In the genomic region with DNA sequence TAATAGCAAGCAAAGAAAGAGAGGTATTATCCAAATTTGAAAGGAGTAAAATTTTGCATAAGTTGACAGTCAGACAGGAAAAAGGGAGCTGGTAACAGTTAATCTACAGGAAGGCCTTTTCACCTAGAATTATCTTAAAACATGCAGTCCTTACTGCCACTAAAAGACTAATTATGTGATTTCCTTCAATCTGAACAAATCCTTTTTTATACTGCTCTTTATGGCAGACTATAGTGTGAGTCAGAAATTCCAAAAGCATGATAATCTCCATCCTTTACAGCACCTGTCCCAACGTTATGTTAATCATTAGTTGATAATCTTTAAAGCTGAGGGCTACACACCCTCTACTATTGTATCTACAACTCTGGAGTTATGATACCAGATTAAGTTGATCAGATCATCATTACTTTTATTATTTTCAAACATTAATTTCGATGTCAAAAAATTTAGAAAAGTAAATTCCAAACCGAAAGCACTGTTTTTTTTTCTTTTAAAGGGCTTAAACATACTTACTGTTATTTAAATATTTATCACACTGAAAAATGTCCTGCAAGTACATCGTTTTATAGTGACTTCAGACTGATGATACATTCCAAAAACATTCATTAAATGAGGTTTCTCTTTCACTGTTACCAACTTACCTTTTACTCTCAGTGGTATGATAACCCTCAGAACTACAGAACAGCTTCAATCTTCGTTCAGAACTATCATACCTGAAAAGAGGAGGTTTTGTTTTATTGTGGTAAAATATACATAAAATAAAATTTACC, we compare ENCODE assay signal across 16 cellular contexts. TPM values are rescaled to one million over a fixed set of nuclear protein-coding genes. Genes with fewer than 3 reads are reported as not detected.
DNase-seq lines count a peak whose midpoint lies in the region; ATAC-seq and TF ChIP-seq lines count a peak whose summit lies in the region.
"Had no signal": no experiment of that assay in that cellular context is flagged by ENCODE, and none has a peak within 500 bp of the region (broad histone marks: within the 10 kb centered on the region; RNA-seq: fewer than 3 reads in every experiment).

No MANE protein-coding gene starts in this region.

- H3K27ac Mint-ChIP-seq in stimulated activated naive CD8-positive, alpha-beta T cell treated with anti-CD3 and anti-CD28 coated beads, Interleukin-15, amount 100 ng/mL, for 72 hours = no peak overlapping the region
- H3K27ac Mint-ChIP-seq: naive thymus-derived CD4-positive, alpha-beta T cell; stimulated activated memory B cell treated with anti-CD40 and anti-IgM and Interleukin-4, amounts not matched to agents 10 μg/mL and 1 μg/mL and 100 μg/mL, for 72 hours had no signal

- H3K27me3 ChIP-seq in PC-9 (ENCODE audit: insufficient read depth, low read depth) = no peaks in the 10 kb centered on the region
- H3K27me3 ChIP-seq: tibial artery had no signal

- no peaks in the 10 kb centered on the region for H3K36me3 ChIP-seq in PC-9 (ENCODE audit: low read depth)
- H3K36me3 ChIP-seq: tibial artery had no signal

- TF ChIP-seq CTCF in PC-9 (conservative IDR thresholded peaks at IDR 0.05) = no peak
- TF ChIP-seq CTCF in GM10248 (IDR thresholded peaks at IDR 0.05; ENCODE audit: control extremely low read depth, extremely low read depth, low read depth, missing control alignments) = no peak

- H3K9me3 Mint-ChIP-seq in stimulated activated naive CD8-positive, alpha-beta T cell treated with anti-CD3 and anti-CD28 coated beads, Interleukin-15, amount 100 ng/mL, for 72 hours = no peaks in the 10 kb centered on the region

- no peak overlapping the region for H2AFZ ChIP-seq in PC-9

- no TSS peak for BruUV-seq in PC-9 (replicated peaks; lab: Mats Ljungman, UMichigan)

- intact Hi-C loops in PC-9 (cut with micrococcal nuclease; ENCODE audit: unreplicated experiment) = loop anchor here (2.0 kb wide), 1 partner anchor 39 kb away; the partner anchor contains the start of gene EPB41L2

- peaks cover 3% of the 10 kb centered on the region; the same call in 1 of the 2 replicates for H3F3A ChIP-seq in PC-9 (ENCODE audit: insufficient read depth, low read depth)

- no peak for ATAC-seq in HG02623 (IDR thresholded peaks at IDR 0.05; ENCODE audit: unreplicated experiment)
- ATAC-seq in stimulated activated naive CD8-positive, alpha-beta T cell treated with anti-CD3 and anti-CD28 coated beads, Interleukin-15, amount 100 ng/mL, for 72 hours = no peak
- ATAC-seq: naive thymus-derived CD4-positive, alpha-beta T cell; stimulated activated memory B cell treated with anti-CD40 and anti-IgM and Interleukin-4, amounts not matched to agents 10 μg/mL and 1 μg/mL and 100 μg/mL, for 72 hours had no signal

- no peaks in the 10 kb centered on the region for H3K27me3 Mint-ChIP-seq in stimulated activated naive CD8-positive, alpha-beta T cell treated with anti-CD3 and anti-CD28 coated beads, Interleukin-15, amount 100 ng/mL, for 72 hours
- H3K27me3 Mint-ChIP-seq: stimulated activated memory B cell treated with anti-CD40 and anti-IgM and Interleukin-4, amounts not matched to agents 10 μg/mL and 1 μg/mL and 100 μg/mL, for 72 hours had no signal

- peak; percentile 58 for DNase-seq in EL
- peak in 1 of 2 experiments; percentile 43 for DNase-seq in PC-9
- peak; percentile 34 for DNase-seq in dermis blood vessel endothelial cell
- peak; percentile 26 for DNase-seq in pulmonary artery endothelial cell (ENCODE audit: low read depth, low spot score)
- no peak for DNase-seq in MV-4-11 (lab: John Stamatoyannopoulos, UW)
- DNase-seq in GM10248 (ENCODE audit: extremely low spot score) = no peak
- no peak for DNase-seq in stimulated activated naive CD8-positive, alpha-beta T cell treated with anti-CD3 and anti-CD28 coated beads, Interleukin-15, amount 100 ng/mL, for 72 hours
- DNase-seq: activated gamma-delta T cell; amniotic stem cell; DMS153; MM.1S; naive thymus-derived CD4-positive, alpha-beta T cell; NCI-H2029; tibial artery had no signal

- H3K79me2 ChIP-seq in PC-9 (ENCODE audit: low read depth) = no peaks in the 10 kb centered on the region

- peaks cover 18% of the 10 kb centered on the region for H3K4me1 ChIP-seq in PC-9 (replicated peaks; ENCODE audit: insufficient read depth)
- H3K4me1 ChIP-seq: tibial artery had no signal

- H3K4me2 ChIP-seq in PC-9 = peak overlapping the region; percentile 57

- CTCF ChIA-PET in PC-9 (lab: Charles Lee) = interaction anchor here (0.7 kb wide), 3 partner anchors 43 to 526 kb away, joined by 6 to 8 read pairs (median 8); no protein-coding TSS in a partner anchor
- CTCF ChIA-PET in GM10248 (lab: Yijun Ruan, JAX) = interaction anchor here (1.2 kb wide), 1 partner anchor 27 kb away, joined by 3 read pairs; no protein-coding TSS in a partner anchor

- no peak overlapping the region for H3K4me3 ChIP-seq in PC-9
- H3K4me3 ChIP-seq: tibial artery had no signal

- no peaks in the 10 kb centered on the region for H4K20me1 ChIP-seq in PC-9 (ENCODE audit: insufficient read depth)

- H3K27ac ChIP-seq in PC-9 = no peak overlapping the region
- H3K27ac ChIP-seq: tibial artery had no signal

- POLR2A ChIA-PET in PC-9 (lab: Charles Lee; ENCODE audit: unreplicated experiment) (interaction anchor here (0.7 kb wide), 1 partner anchor 74 kb away, joined by 19 read pairs; no protein-coding TSS in a partner anchor), GM10248 (lab: Yijun Ruan, JAX) (no interaction called here)

- H3K4me1 Mint-ChIP-seq in stimulated activated naive CD8-positive, alpha-beta T cell treated with anti-CD3 and anti-CD28 coated beads, Interleukin-15, amount 100 ng/mL, for 72 hours = no peaks in the 10 kb centered on the region
- H3K4me1 Mint-ChIP-seq: naive thymus-derived CD4-positive, alpha-beta T cell; stimulated activated memory B cell treated with anti-CD40 and anti-IgM and Interleukin-4, amounts not matched to agents 10 μg/mL and 1 μg/mL and 100 μg/mL, for 72 hours had no signal

- H3K9me3 ChIP-seq in PC-9 (ENCODE audit: insufficient read depth, low read depth) = no peaks in the 10 kb centered on the region
- H3K9me3 ChIP-seq: tibial artery had no signal

- no peak overlapping the region for H3K4me3 Mint-ChIP-seq in stimulated activated naive CD8-positive, alpha-beta T cell treated with anti-CD3 and anti-CD28 coated beads, Interleukin-15, amount 100 ng/mL, for 72 hours
- H3K4me3 Mint-ChIP-seq: naive thymus-derived CD4-positive, alpha-beta T cell; stimulated activated memory B cell treated with anti-CD40 and anti-IgM and Interleukin-4, amounts not matched to agents 10 μg/mL and 1 μg/mL and 100 μg/mL, for 72 hours had no signal

- H3K9me2 ChIP-seq in PC-9 (ENCODE audit: insufficient read depth) = no peaks in the 10 kb centered on the region

RNA-seq across cellular contexts. Expression of gene AKAP7, which starts 33.2 kb away (rescaled TPM):
- total RNA-seq in PC-9 (2021) (3.8 and 4.5 TPM in 2 replicates), dermis blood vessel endothelial cell (2.6 and 3.1 TPM in 2 replicates), pulmonary artery endothelial cell (1.9 and 3.2 TPM in 2 replicates)

RNA-seq across cellular contexts. Expression of gene EPB41L2, which starts 39.1 kb away (rescaled TPM):
- total RNA-seq in PC-9 (2021) (59.1 and 67.4 TPM in 2 replicates), dermis blood vessel endothelial cell (94.4 and 200 TPM in 2 replicates), pulmonary artery endothelial cell (66.4 and 74.7 TPM in 2 replicates)

Comparison
In these comparisons a context has a peak if more than half of its experiments do, and no peak if none do; other contexts are left out.
1. DNase-seq: peak in EL (single experiment), dermis blood vessel endothelial cell (single experiment) and pulmonary artery endothelial cell (single experiment); none in MV-4-11 (single experiment), GM10248 (single experiment) and stimulated activated naive CD8-positive, alpha-beta T cell treated with anti-CD3 and anti-CD28 coated beads, Interleukin-15, amount 100 ng/mL, for 72 hours (0 of 2).